12 cellular contexts compared by ENCODE assay signal in genomic region chr17:58525239-58525638, GRCh38. TPM values are rescaled to one million over a fixed set of nuclear protein-coding genes. Genes with fewer than 3 reads are reported as not detected.
DNase-seq lines count a peak whose midpoint lies in the region; ATAC-seq and TF ChIP-seq lines count a peak whose summit lies in the region.
"Had no signal": no experiment of that assay in that cellular context is flagged by ENCODE, and none has a peak within 500 bp of the region (broad histone marks: within the 10 kb centered on the region; RNA-seq: fewer than 3 reads in every experiment).

No MANE protein-coding gene starts in this region.

- H3K27me3 ChIP-seq in duodenal mucosa (ENCODE audit: control insufficient read depth in 1 of 2, insufficient read depth in 2 of 2, low read length in 2 of 2) (no peaks in the 10 kb centered on the region), lung (ENCODE audit: control insufficient read depth, insufficient read depth) (no peaks in the 10 kb centered on the region)

- no peak overlapping the region for H3K4me3 Mint-ChIP-seq in activated T-helper 1 cell treated with anti-CD3 and anti-CD28 coated beads, Interleukin-12 subunit alpha, Interleukin-12 subunit beta, Interleukin-2, Interleukin-4 antibody, amounts not matched to agents 30 ng/mL and 10 ng/mL and 1 ng/mL, durations not matched to agents 14 hours and 24 hours and 36 hours
- H3K4me3 Mint-ChIP-seq: activated B cell treated with CpG ODN at 0.5 μM for 24 hours had no signal

- peak overlapping the region; percentile 50 for H3K27ac ChIP-seq in duodenal mucosa (ENCODE audit: low read depth, low read length)
- H3K27ac ChIP-seq in lung (ENCODE audit: low read depth in 1 of 2, low read length in 1 of 2): peak overlapping the region; percentile 71 to 77
- H3K27ac ChIP-seq in temporal lobe (ENCODE audit: low read depth, low read length): peak overlapping the region; percentile 100
- H3K27ac ChIP-seq: cardiac muscle cell had no signal

- 36 to 44% methylated on average over 3 of the region's 3 CpGs for WGBS in lung, 2 donors

- H3K9me3 Mint-ChIP-seq in activated T-helper 1 cell treated with anti-CD3 and anti-CD28 coated beads, Interleukin-12 subunit alpha, Interleukin-12 subunit beta, Interleukin-2, Interleukin-4 antibody, amounts not matched to agents 30 ng/mL and 10 ng/mL and 1 ng/mL, durations not matched to agents 14 hours and 24 hours and 36 hours: no peaks in the 10 kb centered on the region
- H3K9me3 Mint-ChIP-seq: activated B cell treated with CpG ODN at 0.5 μM for 24 hours, naive B cell had no signal

- H3K4me1 ChIP-seq in duodenal mucosa (ENCODE audit: control insufficient read depth in 1 of 2, insufficient read depth in 2 of 2, low read length in 2 of 2): peaks cover 1 to 4% of the 10 kb centered on the region in 2 donors
- peaks cover 0 to 18% of the 10 kb centered on the region in 2 donors for H3K4me1 ChIP-seq in lung (ENCODE audit: control insufficient read depth in 2 of 2, insufficient read depth in 2 of 2, low read length in 2 of 2)

- peak; percentile 87 for DNase-seq in M059J (ENCODE audit: low read depth)
- no peak for DNase-seq in lung (ENCODE audit: low spot score)
- DNase-seq in OCI-M2 (lab: John Stamatoyannopoulos, UW; ENCODE audit: unreplicated experiment): no peak
- DNase-seq in anterior cingulate cortex (lab: John Stamatoyannopoulos, UW): no peak
- no peak for DNase-seq in activated T-helper 1 cell treated with anti-CD3 and anti-CD28 coated beads, Interleukin-12 subunit alpha, Interleukin-12 subunit beta, Interleukin-2, Interleukin-4 antibody, amounts not matched to agents 30 ng/mL and 10 ng/mL and 1 ng/mL, durations not matched to agents 14 hours and 24 hours and 36 hours (ENCODE audit: low spot score)
- DNase-seq: activated B cell treated with CpG ODN at 0.5 μM for 24 hours, naive B cell, NCI-H82 had no signal

- H3K27me3 Mint-ChIP-seq in activated T-helper 1 cell treated with anti-CD3 and anti-CD28 coated beads, Interleukin-12 subunit alpha, Interleukin-12 subunit beta, Interleukin-2, Interleukin-4 antibody, amounts not matched to agents 30 ng/mL and 10 ng/mL and 1 ng/mL, durations not matched to agents 14 hours and 24 hours and 36 hours (ENCODE audit: insufficient read depth): peaks cover 14% of the 10 kb centered on the region

- intact Hi-C loops in activated T-helper 1 cell treated with anti-CD3 and anti-CD28 coated beads, Interleukin-12 subunit alpha, Interleukin-12 subunit beta, Interleukin-2, Interleukin-4 antibody, amounts not matched to agents 30 ng/mL and 10 ng/mL and 1 ng/mL, durations not matched to agents 14 hours and 24 hours and 36 hours (cut with micrococcal nuclease): no loop called here

- ATAC-seq in lung (ENCODE audit: insufficient read depth, low FRiP score): no peak
- no peak for ATAC-seq in GM18498 (IDR thresholded peaks at IDR 0.05; ENCODE audit: unreplicated experiment)

- no peaks in the 10 kb centered on the region for H3K36me3 ChIP-seq in duodenal mucosa (ENCODE audit: control insufficient read depth in 1 of 2, insufficient read depth in 2 of 2, low read length in 2 of 2)
- H3K36me3 ChIP-seq in lung (ENCODE audit: control insufficient read depth in 2 of 2, insufficient read depth in 2 of 2, low read length in 2 of 2): peaks cover 0 to 1% of the 10 kb centered on the region in 2 donors
- H3K36me3 ChIP-seq: cardiac muscle cell had no signal

- H3K36me3 Mint-ChIP-seq in activated T-helper 1 cell treated with anti-CD3 and anti-CD28 coated beads, Interleukin-12 subunit alpha, Interleukin-12 subunit beta, Interleukin-2, Interleukin-4 antibody, amounts not matched to agents 30 ng/mL and 10 ng/mL and 1 ng/mL, durations not matched to agents 14 hours and 24 hours and 36 hours (ENCODE audit: low read depth): no peaks in the 10 kb centered on the region
- H3K36me3 Mint-ChIP-seq: naive B cell had no signal

- H3K4me3 ChIP-seq in duodenal mucosa (ENCODE audit: low read depth in 1 of 2, low read length in 2 of 2): no peak overlapping the region
- no peak overlapping the region for H3K4me3 ChIP-seq in lung
- H3K4me3 ChIP-seq: cardiac muscle cell had no signal

- peaks cover 13% of the 10 kb centered on the region for H3K4me1 Mint-ChIP-seq in activated T-helper 1 cell treated with anti-CD3 and anti-CD28 coated beads, Interleukin-12 subunit alpha, Interleukin-12 subunit beta, Interleukin-2, Interleukin-4 antibody, amounts not matched to agents 30 ng/mL and 10 ng/mL and 1 ng/mL, durations not matched to agents 14 hours and 24 hours and 36 hours (ENCODE audit: low read depth)

- H3K9me3 ChIP-seq in duodenal mucosa (ENCODE audit: control insufficient read depth in 1 of 2, low read length in 2 of 2): no peaks in the 10 kb centered on the region
- H3K9me3 ChIP-seq in lung (ENCODE audit: control insufficient read depth in 2 of 2, insufficient read depth in 1 of 2, low read length in 1 of 2): no peaks in the 10 kb centered on the region

- H3K9ac ChIP-seq in duodenal mucosa (ENCODE audit: low read depth in 1 of 2, low read length in 2 of 2): no peak overlapping the region

- no peak overlapping the region for H3K27ac Mint-ChIP-seq in activated T-helper 1 cell treated with anti-CD3 and anti-CD28 coated beads, Interleukin-12 subunit alpha, Interleukin-12 subunit beta, Interleukin-2, Interleukin-4 antibody, amounts not matched to agents 30 ng/mL and 10 ng/mL and 1 ng/mL, durations not matched to agents 14 hours and 24 hours and 36 hours
- H3K27ac Mint-ChIP-seq: activated B cell treated with CpG ODN at 0.5 μM for 24 hours had no signal

- no peak for TF ChIP-seq CTCF in lung (IDR thresholded peaks at IDR 0.05; ENCODE audit: control extremely low read depth, extremely low read depth)

RNA-seq across cellular contexts. Expression of gene MTMR4, which starts 10.8 kb away (rescaled TPM):
- total RNA-seq in M059J (2014; rRNA removed; shearing (Covaris generic)): 24.4 and 32.5 TPM in 2 replicates
- total RNA-seq in lung (10 to 100 TPM; 41.4 to 46.1 TPM), temporal lobe (93.2 TPM)
- polyA plus RNA-seq in lung: 10 to 100 TPM; 12.9 to 21.0 TPM
- total RNA-seq in activated T-helper 1 cell treated with anti-CD3 and anti-CD28 coated beads, Interleukin-12 subunit alpha, Interleukin-12 subunit beta, Interleukin-2, Interleukin-4 antibody, amounts not matched to agents 30 ng/mL and 10 ng/mL and 1 ng/mL, durations not matched to agents 14 hours and 24 hours and 36 hours: 77.4 and 83.3 TPM in 2 replicates

RNA-seq across cellular contexts. Expression of gene HSF5, which starts 37.0 kb away (rescaled TPM):
- total RNA-seq in M059J (2014; rRNA removed; shearing (Covaris generic)): not detected in 2 replicates
- total RNA-seq in lung (under 1 TPM; 0.12 to 0.17 TPM), temporal lobe (under 0.01 TPM)
- polyA plus RNA-seq in lung: under 1 TPM; 0.02 to 0.03 TPM
- 1.1 and 1.2 TPM in 2 replicates for total RNA-seq in activated T-helper 1 cell treated with anti-CD3 and anti-CD28 coated beads, Interleukin-12 subunit alpha, Interleukin-12 subunit beta, Interleukin-2, Interleukin-4 antibody, amounts not matched to agents 30 ng/mL and 10 ng/mL and 1 ng/mL, durations not matched to agents 14 hours and 24 hours and 36 hours
- polyA plus RNA-seq: cardiac muscle cell had no signal

Comparison
In these comparisons a context has a peak if more than half of its experiments do, and no peak if none do; other contexts are left out.
1. H3K27ac ChIP-seq: peak in every context shown above with its lines; median percentile 100 in temporal lobe; 74 in lung; 50 in duodenal mucosa.